In the genomic region with DNA sequence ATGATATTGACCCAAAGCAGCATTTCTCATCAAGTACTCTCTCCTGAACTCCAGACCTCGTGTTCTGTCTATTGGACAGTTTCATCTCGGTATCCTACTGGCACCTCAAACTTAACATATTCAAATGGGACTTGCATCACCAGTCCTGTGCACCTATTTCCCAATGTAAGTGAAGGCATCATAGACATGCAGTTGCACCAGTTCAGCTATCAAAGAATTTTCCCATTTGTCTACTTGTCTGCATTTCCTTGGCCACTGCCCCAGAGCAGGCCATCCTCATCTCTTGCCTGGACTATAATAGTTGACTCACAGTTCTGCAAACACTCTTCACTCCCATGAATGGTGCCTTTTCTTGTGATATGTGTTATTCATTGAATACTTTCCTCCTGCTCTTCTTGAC, we compare ENCODE assay signal across 1 cellular context.
TF ChIP-seq lines count a peak whose summit lies in the region.

No MANE protein-coding gene starts in this region.

TF ChIP-seq in GM23338, 12 proteins besides CTCF, POLR2A, EP300 and RAD21 (continued from another document):
- TF ChIP-seq, protein P1, sequence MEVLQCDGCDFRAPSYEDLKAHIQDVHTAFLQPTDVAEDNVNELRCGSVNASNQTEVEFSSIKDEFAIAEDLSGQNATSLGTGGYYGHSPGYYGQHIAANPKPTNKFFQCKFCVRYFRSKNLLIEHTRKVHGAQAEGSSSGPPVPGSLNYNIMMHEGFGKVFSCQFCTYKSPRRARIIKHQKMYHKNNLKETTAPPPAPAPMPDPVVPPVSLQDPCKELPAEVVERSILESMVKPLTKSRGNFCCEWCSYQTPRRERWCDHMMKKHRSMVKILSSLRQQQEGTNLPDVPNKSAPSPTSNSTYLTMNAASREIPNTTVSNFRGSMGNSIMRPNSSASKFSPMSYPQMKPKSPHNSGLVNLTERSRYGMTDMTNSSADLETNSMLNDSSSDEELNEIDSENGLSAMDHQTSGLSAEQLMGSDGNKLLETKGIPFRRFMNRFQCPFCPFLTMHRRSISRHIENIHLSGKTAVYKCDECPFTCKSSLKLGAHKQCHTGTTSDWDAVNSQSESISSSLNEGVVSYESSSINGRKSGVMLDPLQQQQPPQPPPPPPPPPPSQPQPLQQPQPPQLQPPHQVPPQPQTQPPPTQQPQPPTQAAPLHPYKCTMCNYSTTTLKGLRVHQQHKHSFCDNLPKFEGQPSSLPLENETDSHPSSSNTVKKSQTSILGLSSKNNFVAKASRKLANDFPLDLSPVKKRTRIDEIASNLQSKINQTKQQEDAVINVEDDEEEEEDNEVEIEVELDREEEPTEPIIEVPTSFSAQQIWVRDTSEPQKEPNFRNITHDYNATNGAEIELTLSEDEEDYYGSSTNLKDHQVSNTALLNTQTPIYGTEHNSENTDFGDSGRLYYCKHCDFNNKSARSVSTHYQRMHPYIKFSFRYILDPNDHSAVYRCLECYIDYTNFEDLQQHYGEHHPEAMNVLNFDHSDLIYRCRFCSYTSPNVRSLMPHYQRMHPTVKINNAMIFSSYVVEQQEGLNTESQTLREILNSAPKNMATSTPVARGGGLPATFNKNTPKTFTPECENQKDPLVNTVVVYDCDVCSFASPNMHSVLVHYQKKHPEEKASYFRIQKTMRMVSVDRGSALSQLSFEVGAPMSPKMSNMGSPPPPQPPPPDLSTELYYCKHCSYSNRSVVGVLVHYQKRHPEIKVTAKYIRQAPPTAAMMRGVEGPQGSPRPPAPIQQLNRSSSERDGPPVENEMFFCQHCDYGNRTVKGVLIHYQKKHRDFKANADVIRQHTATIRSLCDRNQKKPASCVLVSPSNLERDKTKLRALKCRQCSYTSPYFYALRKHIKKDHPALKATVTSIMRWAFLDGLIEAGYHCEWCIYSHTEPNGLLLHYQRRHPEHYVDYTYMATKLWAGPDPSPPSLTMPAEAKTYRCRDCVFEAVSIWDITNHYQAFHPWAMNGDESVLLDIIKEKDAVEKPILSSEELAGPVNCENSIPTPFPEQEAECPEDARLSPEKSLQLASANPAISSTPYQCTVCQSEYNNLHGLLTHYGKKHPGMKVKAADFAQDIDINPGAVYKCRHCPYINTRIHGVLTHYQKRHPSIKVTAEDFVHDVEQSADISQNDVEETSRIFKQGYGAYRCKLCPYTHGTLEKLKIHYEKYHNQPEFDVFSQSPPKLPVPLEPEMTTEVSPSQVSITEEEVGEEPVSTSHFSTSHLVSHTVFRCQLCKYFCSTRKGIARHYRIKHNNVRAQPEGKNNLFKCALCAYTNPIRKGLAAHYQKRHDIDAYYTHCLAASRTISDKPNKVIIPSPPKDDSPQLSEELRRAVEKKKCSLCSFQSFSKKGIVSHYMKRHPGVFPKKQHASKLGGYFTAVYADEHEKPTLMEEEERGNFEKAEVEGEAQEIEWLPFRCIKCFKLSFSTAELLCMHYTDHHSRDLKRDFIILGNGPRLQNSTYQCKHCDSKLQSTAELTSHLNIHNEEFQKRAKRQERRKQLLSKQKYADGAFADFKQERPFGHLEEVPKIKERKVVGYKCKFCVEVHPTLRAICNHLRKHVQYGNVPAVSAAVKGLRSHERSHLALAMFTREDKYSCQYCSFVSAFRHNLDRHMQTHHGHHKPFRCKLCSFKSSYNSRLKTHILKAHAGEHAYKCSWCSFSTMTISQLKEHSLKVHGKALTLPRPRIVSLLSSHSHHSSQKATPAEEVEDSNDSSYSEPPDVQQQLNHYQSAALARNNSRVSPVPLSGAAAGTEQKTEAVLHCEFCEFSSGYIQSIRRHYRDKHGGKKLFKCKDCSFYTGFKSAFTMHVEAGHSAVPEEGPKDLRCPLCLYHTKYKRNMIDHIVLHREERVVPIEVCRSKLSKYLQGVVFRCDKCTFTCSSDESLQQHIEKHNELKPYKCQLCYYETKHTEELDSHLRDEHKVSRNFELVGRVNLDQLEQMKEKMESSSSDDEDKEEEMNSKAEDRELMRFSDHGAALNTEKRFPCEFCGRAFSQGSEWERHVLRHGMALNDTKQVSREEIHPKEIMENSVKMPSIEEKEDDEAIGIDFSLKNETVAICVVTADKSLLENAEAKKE (CRISPR knock-in tag; IDR thresholded peaks at IDR 0.05), result no peak
- TF ChIP-seq JUNB (IDR thresholded peaks at IDR 0.05; ENCODE audit: unreplicated experiment) (no peak), EZH2 (IDR thresholded peaks at IDR 0.05; ENCODE audit: low read depth, unreplicated experiment) (no peak), ZNF331 (CRISPR knock-in tag; IDR thresholded peaks at IDR 0.05; ENCODE audit: low read depth) (no peak), STAT1 (IDR thresholded peaks at IDR 0.05; ENCODE audit: unreplicated experiment) (no peak), NANOG (IDR thresholded peaks at IDR 0.05; ENCODE audit: borderline replicate concordance) (no peak)
- TF ChIP-seq, protein P2, sequence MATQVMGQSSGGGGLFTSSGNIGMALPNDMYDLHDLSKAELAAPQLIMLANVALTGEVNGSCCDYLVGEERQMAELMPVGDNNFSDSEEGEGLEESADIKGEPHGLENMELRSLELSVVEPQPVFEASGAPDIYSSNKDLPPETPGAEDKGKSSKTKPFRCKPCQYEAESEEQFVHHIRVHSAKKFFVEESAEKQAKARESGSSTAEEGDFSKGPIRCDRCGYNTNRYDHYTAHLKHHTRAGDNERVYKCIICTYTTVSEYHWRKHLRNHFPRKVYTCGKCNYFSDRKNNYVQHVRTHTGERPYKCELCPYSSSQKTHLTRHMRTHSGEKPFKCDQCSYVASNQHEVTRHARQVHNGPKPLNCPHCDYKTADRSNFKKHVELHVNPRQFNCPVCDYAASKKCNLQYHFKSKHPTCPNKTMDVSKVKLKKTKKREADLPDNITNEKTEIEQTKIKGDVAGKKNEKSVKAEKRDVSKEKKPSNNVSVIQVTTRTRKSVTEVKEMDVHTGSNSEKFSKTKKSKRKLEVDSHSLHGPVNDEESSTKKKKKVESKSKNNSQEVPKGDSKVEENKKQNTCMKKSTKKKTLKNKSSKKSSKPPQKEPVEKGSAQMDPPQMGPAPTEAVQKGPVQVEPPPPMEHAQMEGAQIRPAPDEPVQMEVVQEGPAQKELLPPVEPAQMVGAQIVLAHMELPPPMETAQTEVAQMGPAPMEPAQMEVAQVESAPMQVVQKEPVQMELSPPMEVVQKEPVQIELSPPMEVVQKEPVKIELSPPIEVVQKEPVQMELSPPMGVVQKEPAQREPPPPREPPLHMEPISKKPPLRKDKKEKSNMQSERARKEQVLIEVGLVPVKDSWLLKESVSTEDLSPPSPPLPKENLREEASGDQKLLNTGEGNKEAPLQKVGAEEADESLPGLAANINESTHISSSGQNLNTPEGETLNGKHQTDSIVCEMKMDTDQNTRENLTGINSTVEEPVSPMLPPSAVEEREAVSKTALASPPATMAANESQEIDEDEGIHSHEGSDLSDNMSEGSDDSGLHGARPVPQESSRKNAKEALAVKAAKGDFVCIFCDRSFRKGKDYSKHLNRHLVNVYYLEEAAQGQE (IDR thresholded peaks at IDR 0.05; ENCODE audit: unreplicated experiment), result no peak
